ENCODE assay signal across 25 cellular contexts in genomic region chr1:22525646-22526045, GRCh38. TPM values are rescaled to one million over a fixed set of nuclear protein-coding genes. Genes with fewer than 3 reads are reported as not detected.
"Had no signal": no experiment of that assay in that cellular context is flagged by ENCODE, and none has a peak within 500 bp of the region (broad histone marks: within the 10 kb centered on the region; RNA-seq: fewer than 3 reads in every experiment).

No MANE protein-coding gene starts in this region.

- H3K9me3 Mint-ChIP-seq: endodermal cell; natural killer cell; stimulated activated memory B cell treated with anti-CD40 and anti-IgM and Interleukin-4, amounts not matched to agents 10 μg/mL and 1 μg/mL and 100 μg/mL, for 72 hours had no signal

- H3K4me1 ChIP-seq: gastrocnemius medialis, lower lobe of right lung, parathyroid adenoma, psoas muscle had no signal

- H3K27me3 ChIP-seq: gastrocnemius medialis, neutrophil, sigmoid colon, spleen had no signal

- H3K9me3 ChIP-seq: gastrocnemius medialis, lower lobe of right lung, neutrophil, psoas muscle, sigmoid colon, spleen, thoracic aorta had no signal

- H2AFZ ChIP-seq: parathyroid adenoma had no signal

- DNase-seq: effector CD8-positive, alpha-beta T cell; endodermal cell; foreskin fibroblast; gastrocnemius medialis; left ventricle myocardium superior; lower lobe of right lung; natural killer cell; psoas muscle; right cardiac atrium; sigmoid colon; spleen; stimulated activated CD4-positive, alpha-beta T cell treated with anti-CD3 and anti-CD28 coated beads, Interleukin-4, amount 100 ng/mL, for 4 hours; stimulated activated naive CD8-positive, alpha-beta T cell treated with anti-CD3 and anti-CD28 coated beads, Interleukin-15, Interleukin-2, amounts not matched to agents 100 U/mL and 50 U/mL, for 24 hours; trophoblast cell had no signal

- H3K79me2 ChIP-seq: parathyroid adenoma had no signal

- H3K9ac ChIP-seq: parathyroid adenoma had no signal

- ATAC-seq: gastrocnemius medialis; left ventricle myocardium superior; lower lobe of right lung; natural killer cell; psoas muscle; right cardiac atrium; stimulated activated memory B cell treated with anti-CD40 and anti-IgM and Interleukin-4, amounts not matched to agents 10 μg/mL and 1 μg/mL and 100 μg/mL, for 72 hours; stimulated activated naive CD8-positive, alpha-beta T cell treated with anti-CD3 and anti-CD28 coated beads, Interleukin-15, Interleukin-2, amounts not matched to agents 100 U/mL and 50 U/mL, for 24 hours had no signal

- H3K4me3 ChIP-seq: gastrocnemius medialis, lower lobe of right lung, psoas muscle, sigmoid colon, spleen, thoracic aorta had no signal

- H3K27ac ChIP-seq: epithelial cell of prostate, gastrocnemius medialis, lower lobe of right lung, neutrophil, parathyroid adenoma, psoas muscle, sigmoid colon, spleen, thoracic aorta had no signal

- H3K27ac Mint-ChIP-seq: endodermal cell; natural killer cell; stimulated activated memory B cell treated with anti-CD40 and anti-IgM and Interleukin-4, amounts not matched to agents 10 μg/mL and 1 μg/mL and 100 μg/mL, for 72 hours had no signal

RNA-seq across cellular contexts. Expression of gene EPHA8, which starts 37.6 kb away (rescaled TPM):
- total RNA-seq: gastrocnemius medialis, glomerular endothelial cell, left ventricle myocardium superior, lower lobe of right lung, mononuclear cell, natural killer cell, omental fat pad, psoas muscle, renal cortical epithelial cell, right cardiac atrium, sigmoid colon, skeletal muscle tissue, thoracic aorta, urinary bladder had no signal
- polyA plus RNA-seq: right cardiac atrium, sigmoid colon, urinary bladder had no signal
